In the genomic region with DNA sequence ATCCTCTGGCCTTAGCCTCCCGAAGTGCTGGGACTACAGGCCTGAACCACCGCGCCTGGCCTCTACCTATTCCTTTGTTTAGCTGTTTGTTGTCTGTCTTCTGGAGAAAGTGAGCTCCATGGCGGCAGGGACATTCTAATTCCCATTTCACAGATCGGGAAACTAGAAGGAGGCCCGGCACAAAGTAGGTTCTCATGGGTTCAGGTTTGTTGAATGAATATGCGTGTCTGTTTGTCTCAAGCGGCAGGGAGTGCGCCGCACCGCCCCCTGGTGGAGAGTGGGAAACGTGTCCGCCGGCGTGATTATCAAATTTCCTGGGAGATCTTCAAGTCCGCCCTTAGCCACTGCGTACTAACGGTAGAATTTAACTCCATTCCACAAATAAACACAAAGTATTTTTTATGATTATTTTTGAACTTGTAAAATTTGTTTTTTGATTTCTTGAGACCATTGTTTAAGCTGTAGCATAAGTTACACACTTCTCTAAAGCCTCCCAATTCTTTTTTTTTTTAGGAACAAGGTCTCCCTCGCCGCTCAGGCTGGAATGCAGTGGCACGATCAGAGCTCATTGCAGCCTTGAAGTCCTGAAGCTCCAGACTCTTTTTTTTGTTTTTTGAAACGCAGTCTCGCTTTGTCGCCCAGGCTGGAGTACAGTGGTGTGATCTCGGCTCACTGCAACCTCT, we compare ENCODE assay signal across 8 cellular contexts. TPM values are rescaled to one million over a fixed set of nuclear protein-coding genes. Genes with fewer than 3 reads are reported as not detected.
A peak's percentile ranks its signal among the peaks of the same experiment; 100 is the strongest.
DNase-seq lines count a peak whose midpoint lies in the region; ATAC-seq and TF ChIP-seq lines count a peak whose summit lies in the region.

No MANE protein-coding gene starts in this region.

- DNase-seq in COLO829 (ENCODE audit: low spot score) (peak; percentile 60), heart left ventricle (peak; percentile 73 to 89 (median 77)), retinal pigment epithelial cell (ENCODE audit: low read depth) (no peak)
- DNase-seq in activated naive CD8-positive, alpha-beta T cell treated with anti-CD3 and anti-CD28 coated beads for 36 hours: peak; percentile 79

- no peak for ATAC-seq in heart left ventricle
- ATAC-seq in HG03521 (IDR thresholded peaks at IDR 0.05; ENCODE audit: unreplicated experiment): no peak
- no peak for ATAC-seq in GM18520 (IDR thresholded peaks at IDR 0.05; ENCODE audit: unreplicated experiment)

- no peaks in the 10 kb centered on the region for H3K27me3 Mint-ChIP-seq in activated naive CD8-positive, alpha-beta T cell treated with anti-CD3 and anti-CD28 coated beads for 36 hours

- no peaks in the 10 kb centered on the region for H3K36me3 ChIP-seq in SU-DHL-6 (ENCODE audit: low read length)
- H3K36me3 ChIP-seq in heart left ventricle: no peaks in the 10 kb centered on the region

- no peaks in the 10 kb centered on the region for H3K27me3 ChIP-seq in SU-DHL-6 (ENCODE audit: low read length)
- no peaks in the 10 kb centered on the region for H3K27me3 ChIP-seq in heart left ventricle

- peaks cover 6% of the 10 kb centered on the region for H3K36me3 Mint-ChIP-seq in activated naive CD8-positive, alpha-beta T cell treated with anti-CD3 and anti-CD28 coated beads for 36 hours

- H3K27ac Mint-ChIP-seq in activated naive CD8-positive, alpha-beta T cell treated with anti-CD3 and anti-CD28 coated beads for 36 hours: peak overlapping the region; percentile 57

- no peaks in the 10 kb centered on the region for H3K9me2 ChIP-seq in SU-DHL-6 (replicated peaks; ENCODE audit: insufficient read depth, low read length)

- no peak overlapping the region for H2AFZ ChIP-seq in SU-DHL-6 (ENCODE audit: low read depth, low read length, severe bottlenecking)

- no peak for TF ChIP-seq EP300 in Ishikawa (IDR thresholded peaks at IDR 0.05; ENCODE audit: borderline replicate concordance)

- no peak overlapping the region for H3K27ac ChIP-seq in SU-DHL-6 (ENCODE audit: low read depth, low read length)
- H3K27ac ChIP-seq in heart left ventricle: no peak overlapping the region

- H3K9me3 ChIP-seq in SU-DHL-6 (ENCODE audit: insufficient read depth, low read length) (no peaks in the 10 kb centered on the region), heart left ventricle (no peaks in the 10 kb centered on the region)

- intact Hi-C loops in heart left ventricle (cut with DNase I): loop anchor here in 6 of 10 donors (1.0 to 5.0 kb wide), 5 partner anchors 35 to 100 kb away; no protein-coding TSS in a partner anchor

- no peaks in the 10 kb centered on the region for H3K79me2 ChIP-seq in SU-DHL-6 (ENCODE audit: insufficient read depth, low read length)

- peaks cover 0 to 29% (median 15%) of the 10 kb centered on the region in 12 donors for H3K4me1 ChIP-seq in heart left ventricle

- no peak overlapping the region for H3K4me2 ChIP-seq in SU-DHL-6 (ENCODE audit: low read depth, low read length, poor library complexity, severe bottlenecking)

- no peak overlapping the region for H3K4me3 Mint-ChIP-seq in activated naive CD8-positive, alpha-beta T cell treated with anti-CD3 and anti-CD28 coated beads for 36 hours

- H4K20me1 ChIP-seq in SU-DHL-6 (ENCODE audit: low read depth, low read length): no peaks in the 10 kb centered on the region

- WGBS in heart left ventricle, 4 donors: 29 to 32% (median 31%) methylated on average over 25 of the region's 25 CpGs

- H3K4me1 Mint-ChIP-seq in activated naive CD8-positive, alpha-beta T cell treated with anti-CD3 and anti-CD28 coated beads for 36 hours: peaks cover 20% of the 10 kb centered on the region

- no peaks in the 10 kb centered on the region for H3K9me3 Mint-ChIP-seq in activated naive CD8-positive, alpha-beta T cell treated with anti-CD3 and anti-CD28 coated beads for 36 hours

- no peak overlapping the region for H3K4me3 ChIP-seq in SU-DHL-6 (ENCODE audit: insufficient read depth, low read length, poor library complexity, severe bottlenecking)
- no peak overlapping the region for H3K4me3 ChIP-seq in heart left ventricle
- no peak overlapping the region for H3K4me3 ChIP-seq in retinal pigment epithelial cell (ENCODE audit: low read length)

- no peak for TF ChIP-seq POLR2A in heart left ventricle (IDR thresholded peaks at IDR 0.05)

- H3F3A ChIP-seq in SU-DHL-6 (ENCODE audit: insufficient read depth): peaks cover 13% of the 10 kb centered on the region

- TF ChIP-seq CTCF in SU-DHL-6 (IDR thresholded peaks at IDR 0.05; ENCODE audit: insufficient read depth, low read length, poor library complexity, severe bottlenecking) (peak; percentile 83), heart left ventricle (IDR thresholded peaks at IDR 0.05) (peak; percentile 85 to 98 (median 92)), retinal pigment epithelial cell (conservative IDR thresholded peaks at IDR 0.05; ENCODE audit: low read depth, low read length) (peak; percentile 92)

- peak; percentile 64 for TF ChIP-seq RAD21 in Ishikawa (IDR thresholded peaks at IDR 0.05; ENCODE audit: low read depth)

- H3K9ac ChIP-seq in SU-DHL-6 (ENCODE audit: low read length): no peak overlapping the region

TF ChIP-seq in Ishikawa, 13 proteins besides CTCF, POLR2A, EP300 and RAD21:
- TF ChIP-seq, protein P1, sequence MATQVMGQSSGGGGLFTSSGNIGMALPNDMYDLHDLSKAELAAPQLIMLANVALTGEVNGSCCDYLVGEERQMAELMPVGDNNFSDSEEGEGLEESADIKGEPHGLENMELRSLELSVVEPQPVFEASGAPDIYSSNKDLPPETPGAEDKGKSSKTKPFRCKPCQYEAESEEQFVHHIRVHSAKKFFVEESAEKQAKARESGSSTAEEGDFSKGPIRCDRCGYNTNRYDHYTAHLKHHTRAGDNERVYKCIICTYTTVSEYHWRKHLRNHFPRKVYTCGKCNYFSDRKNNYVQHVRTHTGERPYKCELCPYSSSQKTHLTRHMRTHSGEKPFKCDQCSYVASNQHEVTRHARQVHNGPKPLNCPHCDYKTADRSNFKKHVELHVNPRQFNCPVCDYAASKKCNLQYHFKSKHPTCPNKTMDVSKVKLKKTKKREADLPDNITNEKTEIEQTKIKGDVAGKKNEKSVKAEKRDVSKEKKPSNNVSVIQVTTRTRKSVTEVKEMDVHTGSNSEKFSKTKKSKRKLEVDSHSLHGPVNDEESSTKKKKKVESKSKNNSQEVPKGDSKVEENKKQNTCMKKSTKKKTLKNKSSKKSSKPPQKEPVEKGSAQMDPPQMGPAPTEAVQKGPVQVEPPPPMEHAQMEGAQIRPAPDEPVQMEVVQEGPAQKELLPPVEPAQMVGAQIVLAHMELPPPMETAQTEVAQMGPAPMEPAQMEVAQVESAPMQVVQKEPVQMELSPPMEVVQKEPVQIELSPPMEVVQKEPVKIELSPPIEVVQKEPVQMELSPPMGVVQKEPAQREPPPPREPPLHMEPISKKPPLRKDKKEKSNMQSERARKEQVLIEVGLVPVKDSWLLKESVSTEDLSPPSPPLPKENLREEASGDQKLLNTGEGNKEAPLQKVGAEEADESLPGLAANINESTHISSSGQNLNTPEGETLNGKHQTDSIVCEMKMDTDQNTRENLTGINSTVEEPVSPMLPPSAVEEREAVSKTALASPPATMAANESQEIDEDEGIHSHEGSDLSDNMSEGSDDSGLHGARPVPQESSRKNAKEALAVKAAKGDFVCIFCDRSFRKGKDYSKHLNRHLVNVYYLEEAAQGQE (IDR thresholded peaks at IDR 0.05; ENCODE audit: low read depth): no peak
- TF ChIP-seq TEAD4 (IDR thresholded peaks at IDR 0.05) (no peak), CEBPB (IDR thresholded peaks at IDR 0.05) (no peak), EGR1 (IDR thresholded peaks at IDR 0.05) (no peak)

RNA-seq across cellular contexts. Expression of a gene that starts 8.9 kb away (rescaled TPM):
- total RNA-seq in activated naive CD8-positive, alpha-beta T cell treated with anti-CD3 and anti-CD28 coated beads for 36 hours: 10 to 100 TPM; 28.4 to 29.3 TPM
- total RNA-seq in heart left ventricle: 10 to 100 TPM in 8 of 9 donors, 1 to 10 TPM in 1; 6.7 to 23.8 (median 14.9) TPM
- 10 to 100 TPM; 29.5 to 33.3 TPM for polyA plus RNA-seq in heart left ventricle

RNA-seq across cellular contexts. Expression of a gene that starts 16.4 kb away (rescaled TPM):
- 10 to 100 TPM; 12.5 to 13.3 TPM for total RNA-seq in activated naive CD8-positive, alpha-beta T cell treated with anti-CD3 and anti-CD28 coated beads for 36 hours
- 1 to 10 TPM; 1.9 to 5.4 (median 4.6) TPM for total RNA-seq in heart left ventricle
- polyA plus RNA-seq in heart left ventricle: 1 to 10 TPM; 3.8 to 5.0 TPM

RNA-seq across cellular contexts. Expression of a gene that starts 27.2 kb away (rescaled TPM):
- 10 to 100 TPM in 1 of 2 experiments, 1 to 10 TPM in 1; 9.8 to 10.6 TPM for total RNA-seq in activated naive CD8-positive, alpha-beta T cell treated with anti-CD3 and anti-CD28 coated beads for 36 hours
- total RNA-seq in heart left ventricle: 10 to 100 TPM in 5 of 9 donors, 1 to 10 TPM in 4; 4.8 to 14.0 (median 10.3) TPM
- 1 to 10 TPM; 7.4 to 8.3 TPM for polyA plus RNA-seq in heart left ventricle
